ENCODE assay signal across 8 cellular contexts in the genomic region with DNA sequence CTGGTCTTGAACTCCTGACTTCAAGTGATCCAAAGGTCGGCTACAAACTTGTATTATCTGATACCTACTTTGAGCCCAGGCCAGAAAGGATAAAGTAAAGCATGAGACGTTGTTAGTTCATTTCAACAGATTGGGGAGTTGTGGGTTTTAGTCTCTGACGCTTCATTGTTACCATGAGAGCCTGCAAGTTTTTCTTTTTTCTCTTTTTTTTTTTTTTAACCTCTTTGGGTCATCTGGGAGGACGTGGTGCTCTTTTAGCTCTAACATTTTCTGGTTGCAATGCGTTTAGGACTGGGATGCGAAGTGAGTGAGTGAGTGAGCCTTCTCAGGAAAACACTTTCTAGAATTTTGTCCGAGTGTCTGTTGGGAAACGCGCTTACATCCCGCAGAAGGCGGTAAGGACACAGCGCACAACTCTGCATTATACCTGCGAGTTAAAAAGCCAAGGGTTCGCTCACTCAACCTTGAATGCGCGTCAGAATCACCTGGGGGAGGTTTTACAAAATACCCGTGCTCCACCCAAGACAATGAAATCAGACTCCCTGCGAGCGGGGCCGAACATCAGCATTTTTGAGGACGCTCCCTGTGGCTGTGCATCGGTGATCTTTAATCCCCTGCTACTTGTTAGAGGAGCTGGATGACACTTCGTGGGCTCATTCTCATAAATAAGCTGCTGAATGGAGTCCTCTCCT. TPM values are rescaled to one million over a fixed set of nuclear protein-coding genes. Genes with fewer than 3 reads are reported as not detected.
DNase-seq lines count a peak whose midpoint lies in the region; ATAC-seq and TF ChIP-seq lines count a peak whose summit lies in the region.

No MANE protein-coding gene starts in this region.

- H3K9me3 Mint-ChIP-seq in CD4-positive, alpha-beta memory T cell: peaks cover 0 to 4% (median 0%) of the 10 kb centered on the region in 8 donors

- H4K12ac ChIP-seq in trophoblast cell (ENCODE audit: low read depth, low read length): peak overlapping the region; percentile 83

- peaks cover 13% of the 10 kb centered on the region for H3K79me1 ChIP-seq in trophoblast cell (ENCODE audit: low read length)

- H3K4me1 Mint-ChIP-seq in CD4-positive, alpha-beta memory T cell: peaks cover 16 to 27% (median 19%) of the 10 kb centered on the region in 4 donors

- H2AFZ ChIP-seq in trophoblast cell (ENCODE audit: insufficient read depth, low read length, poor library complexity): peak overlapping the region; percentile 90

- H3K27me3 ChIP-seq in CD4-positive, alpha-beta memory T cell (ENCODE audit: insufficient read depth, low read length): no peaks in the 10 kb centered on the region
- no peaks in the 10 kb centered on the region for H3K27me3 ChIP-seq in foreskin keratinocyte
- no peaks in the 10 kb centered on the region for H3K27me3 ChIP-seq in trophoblast cell (ENCODE audit: insufficient read depth, low read length)

- TF ChIP-seq CTCF in foreskin keratinocyte (conservative IDR thresholded peaks at IDR 0.05): peak; percentile 77

- H3K27ac ChIP-seq in CD4-positive, alpha-beta memory T cell (ENCODE audit: low read depth, low read length): peak overlapping the region; percentile 18
- peak overlapping the region; percentile 69 for H3K27ac ChIP-seq in foreskin keratinocyte
- H3K27ac ChIP-seq in trophoblast cell (ENCODE audit: low read depth, low read length): peak overlapping the region; percentile 92

- H3K9me3 ChIP-seq in CD4-positive, alpha-beta memory T cell (ENCODE audit: control insufficient read depth in 1 of 2, low read length in 2 of 2): no peaks in the 10 kb centered on the region
- H3K9me3 ChIP-seq in trophoblast cell (ENCODE audit: insufficient read depth, low read depth, low read length): no peaks in the 10 kb centered on the region

- peak overlapping the region; percentile 42 for H2BK5ac ChIP-seq in trophoblast cell (ENCODE audit: low read depth, low read length, poor library complexity)

- peak overlapping the region; percentile 67 for H4K91ac ChIP-seq in trophoblast cell (ENCODE audit: low read depth, low read length)

- ATAC-seq in HG02981 (IDR thresholded peaks at IDR 0.05; ENCODE audit: unreplicated experiment): peak; percentile 29
- ATAC-seq in foreskin keratinocyte: peak; percentile 47

- peak in 2 of 5 donors; percentile 3 to 8 for DNase-seq in CD4-positive, alpha-beta memory T cell
- peak; percentile 52 to 53 for DNase-seq in activated T-cell treated with anti-CD3 and anti-CD28 coated beads, Interleukin-2, amount 50 U/mL, for 48 hours
- DNase-seq in foreskin keratinocyte (peak; percentile 35 to 60), trophoblast cell (peak; percentile 60 to 78), HCEC 1CT (no peak), SKM-1 (lab: John Stamatoyannopoulos, UW; ENCODE audit: unreplicated experiment) (no peak), cortex of kidney (lab: John Stamatoyannopoulos, UW) (no peak)

- CTCF ChIA-PET in CD4-positive, alpha-beta memory T cell (lab: Charles Lee; ENCODE audit: partially characterized antibody): interaction anchor here (1.0 to 1.2 kb wide), 2 partner anchors 146 to 247 kb away, joined by 3 to 4 read pairs; partner anchors contain the start of gene CRLF3

- no peaks in the 10 kb centered on the region for H3K36me3 ChIP-seq in CD4-positive, alpha-beta memory T cell (ENCODE audit: insufficient read depth, low read length)
- no peaks in the 10 kb centered on the region for H3K36me3 ChIP-seq in trophoblast cell (ENCODE audit: control insufficient read depth in 1 of 2, insufficient read depth in 2 of 2, low read length in 2 of 2)

- H3K36me3 Mint-ChIP-seq in CD4-positive, alpha-beta memory T cell: peaks cover 4% of the 10 kb centered on the region in 2 donors

- H3K4me2 ChIP-seq in trophoblast cell (ENCODE audit: low read length): peak overlapping the region; percentile 90

- peak overlapping the region; percentile 82 for H2BK120ac ChIP-seq in trophoblast cell (ENCODE audit: insufficient read depth, low read length, poor library complexity)

- no peak overlapping the region for H2AK5ac ChIP-seq in trophoblast cell (ENCODE audit: low read length)

- H3K4me1 ChIP-seq in CD4-positive, alpha-beta memory T cell (ENCODE audit: insufficient read depth, low read length): peaks cover 13% of the 10 kb centered on the region
- no peaks in the 10 kb centered on the region for H3K4me1 ChIP-seq in foreskin keratinocyte
- H3K4me1 ChIP-seq in trophoblast cell (ENCODE audit: control insufficient read depth in 1 of 2, insufficient read depth in 2 of 2, low read length in 2 of 2): peaks cover 0 to 3% of the 10 kb centered on the region in 2 experiments

- peak overlapping the region; percentile 85 to 90 for H3K4me3 ChIP-seq in CD4-positive, alpha-beta memory T cell (ENCODE audit: low read length in 2 of 2)
- peak overlapping the region; percentile 58 for H3K4me3 ChIP-seq in trophoblast cell (ENCODE audit: low read depth, low read length)

- peak overlapping the region; percentile 24 for H2BK12ac ChIP-seq in trophoblast cell (ENCODE audit: low read length)

- no peak overlapping the region for H3K4ac ChIP-seq in trophoblast cell (ENCODE audit: low read depth, low read length)

- H4K8ac ChIP-seq in trophoblast cell (ENCODE audit: low read depth, low read length): peak overlapping the region; percentile 89

- no peak overlapping the region for H3K23ac ChIP-seq in trophoblast cell (ENCODE audit: low read length)

- intact Hi-C loops in CD4-positive, alpha-beta memory T cell (cut with micrococcal nuclease): loop anchor here (1.0 kb wide), 1 partner anchor 64 kb away; the partner anchor contains the start of gene TEFM

- peak overlapping the region; percentile 19 for H3K9ac ChIP-seq in trophoblast cell (ENCODE audit: low read length)

- peak overlapping the region; percentile 68 to 94 (median 89) for H3K27ac Mint-ChIP-seq in CD4-positive, alpha-beta memory T cell

- H3K14ac ChIP-seq in trophoblast cell (ENCODE audit: low read length): peak overlapping the region; percentile 45

- POLR2A ChIA-PET in CD4-positive, alpha-beta memory T cell (lab: Charles Lee; ENCODE audit: partially characterized antibody): interaction anchor here (0.7 to 2.1 kb wide), 3 partner anchors 38 to 138 kb away, joined by 3 to 8 read pairs (median 3); partner anchors contain the start of gene ATAD5

- no peaks in the 10 kb centered on the region for H3K27me3 Mint-ChIP-seq in CD4-positive, alpha-beta memory T cell

- WGBS in trophoblast cell (ENCODE audit: extremely low coverage, insufficient coverage, insufficient read length): no CpG with 5 or more reads among the region's 23 CpGs

- peaks cover 2% of the 10 kb centered on the region for H3K79me2 ChIP-seq in trophoblast cell (ENCODE audit: control insufficient read depth, insufficient read depth, low read length, poor library complexity)

- H3K4me3 Mint-ChIP-seq in CD4-positive, alpha-beta memory T cell: peak overlapping the region; percentile 95 to 99 (median 96)

- peak overlapping the region; percentile 30 for H3K18ac ChIP-seq in trophoblast cell (ENCODE audit: low read length)

RNA-seq across cellular contexts. Expression of gene RNF135, which starts 0.7 kb away (rescaled TPM):
- 1 to 10 TPM; 3.9 to 7.1 TPM for total RNA-seq in CD4-positive, alpha-beta memory T cell
- polyA plus RNA-seq in CD4-positive, alpha-beta memory T cell: 10 to 100 TPM in 1 of 2 donors, 1 to 10 TPM in 1; 8.4 to 10.5 TPM
- total RNA-seq in foreskin keratinocyte: 12.5 and 12.6 TPM in 2 replicates
- polyA plus RNA-seq in foreskin keratinocyte: 12.3 and 13.0 TPM in 2 replicates
- polyA plus RNA-seq in trophoblast cell (2013): 5.1 and 5.2 TPM in 2 replicates

RNA-seq across cellular contexts. Expression of gene ADAP2, which starts 48.4 kb away (rescaled TPM):
- total RNA-seq in CD4-positive, alpha-beta memory T cell: 1 to 10 TPM; 4.6 to 6.4 TPM
- polyA plus RNA-seq in CD4-positive, alpha-beta memory T cell: not detected
- total RNA-seq in foreskin keratinocyte: 0.35 and 0.65 TPM in 2 replicates
- polyA plus RNA-seq in foreskin keratinocyte: not detected in 2 replicates
- 3.5 TPM in 2 replicates for polyA plus RNA-seq in trophoblast cell (2013)

Comparison
In these comparisons a context has a peak if more than half of its experiments do, and no peak if none do; other contexts are left out.
1. DNase-seq: peak in activated T-cell treated with anti-CD3 and anti-CD28 coated beads, Interleukin-2, amount 50 U/mL, for 48 hours (2 of 2), foreskin keratinocyte (2 of 2) and trophoblast cell (2 of 2); none in HCEC 1CT (single experiment), SKM-1 (single experiment) and cortex of kidney (single experiment).
2. H3K27ac ChIP-seq: peak in every context shown above with its lines; median percentile 92 in trophoblast cell; 69 in foreskin keratinocyte; 18 in CD4-positive, alpha-beta memory T cell.